9 cellular contexts compared by ENCODE assay signal in the genomic region with DNA sequence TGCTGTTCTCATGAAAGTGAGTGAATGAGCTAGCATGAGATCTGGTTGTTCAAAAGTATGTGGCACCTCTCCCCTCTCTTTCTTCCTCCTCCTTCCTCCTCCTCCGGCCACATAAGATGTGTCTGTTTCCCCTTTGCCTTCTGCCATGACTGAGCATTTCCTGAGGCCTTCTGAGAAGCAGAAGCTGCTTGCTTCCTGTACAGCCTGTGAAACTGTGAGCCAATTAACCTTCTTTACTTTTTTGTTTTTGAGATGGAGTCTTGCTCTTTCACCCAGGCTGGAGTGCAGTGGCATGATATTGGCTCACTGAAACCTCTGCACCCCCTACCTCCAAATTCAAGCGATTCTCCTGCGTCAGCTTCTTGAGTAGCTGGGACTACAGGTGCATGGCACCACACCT. TPM values are rescaled to one million over a fixed set of nuclear protein-coding genes. Genes with fewer than 3 reads are reported as not detected.
DNase-seq lines count a peak whose midpoint lies in the region; ATAC-seq and TF ChIP-seq lines count a peak whose summit lies in the region.
"Had no signal": no experiment of that assay in that cellular context is flagged by ENCODE, and none has a peak within 500 bp of the region (broad histone marks: within the 10 kb centered on the region; RNA-seq: fewer than 3 reads in every experiment).

No MANE protein-coding gene starts in this region.

- H4K20me1 ChIP-seq in Loucy (ENCODE audit: insufficient read depth, low read length, poor library complexity, severe bottlenecking) = no peaks in the 10 kb centered on the region

- H3K9ac ChIP-seq in Loucy (ENCODE audit: low read depth, low read length, poor library complexity, severe bottlenecking) = peak overlapping the region; percentile 60

- CTCF ChIA-PET in naive thymus-derived CD4-positive, alpha-beta T cell (lab: Charles Lee) = interaction anchor here (1.5 kb wide), 1 partner anchor 1175 kb away, joined by 3 read pairs; no protein-coding TSS in a partner anchor

- H3K4me1 ChIP-seq in Loucy (ENCODE audit: insufficient read depth, low read length, poor library complexity, severe bottlenecking) (peaks cover 64% of the 10 kb centered on the region), aorta (ENCODE audit: control insufficient read depth in 1 of 2, insufficient read depth in 2 of 2, low read length in 2 of 2) (no peaks in the 10 kb centered on the region)
- peaks cover 21 to 27% of the 10 kb centered on the region in 2 donors for H3K4me1 ChIP-seq in naive thymus-derived CD4-positive, alpha-beta T cell (ENCODE audit: control insufficient read depth in 2 of 2, insufficient read depth in 2 of 2, low read length in 2 of 2)

- H3K27me3 ChIP-seq in Loucy (ENCODE audit: insufficient read depth, low read length, poor library complexity, severe bottlenecking) (no peaks in the 10 kb centered on the region), aorta (ENCODE audit: control insufficient read depth in 1 of 2, insufficient read depth in 2 of 2, low read length in 1 of 2) (no peaks in the 10 kb centered on the region)
- H3K27me3 ChIP-seq in naive thymus-derived CD4-positive, alpha-beta T cell (ENCODE audit: control insufficient read depth in 2 of 2, insufficient read depth in 2 of 2, low read length in 2 of 2) = no peaks in the 10 kb centered on the region

- no peaks in the 10 kb centered on the region for H3K9me2 ChIP-seq in Loucy (replicated peaks; ENCODE audit: low read depth, low read length)

- H3K27ac Mint-ChIP-seq in activated T-cell treated with anti-CD3 and anti-CD28 coated beads, Interleukin-2, amount 50 U/mL, for 24 hours = peak overlapping the region; percentile 92
- peak overlapping the region; percentile 49 to 95 (median 84) for H3K27ac Mint-ChIP-seq in naive thymus-derived CD4-positive, alpha-beta T cell

- intact Hi-C loops in naive thymus-derived CD4-positive, alpha-beta T cell (cut with micrococcal nuclease) = loop anchor here (5.0 to 10.0 kb wide), 3 partner anchors 39 to 176 kb away; partner anchors contain the start of genes AGGF1 (in 1 of the 2), F2R (in 1 of the 2) and F2RL1 (in 1 of the 2)
- intact Hi-C loops in aorta (cut with DNase I) = no loop called here

- peaks cover 4% of the 10 kb centered on the region; the same call in 1 of the 2 replicates for H3F3A ChIP-seq in Loucy (ENCODE audit: low read depth)

- H3K4me3 ChIP-seq in Loucy (ENCODE audit: low read length, poor library complexity, severe bottlenecking) = peak overlapping the region; percentile 44
- no peak overlapping the region for H3K4me3 ChIP-seq in naive thymus-derived CD4-positive, alpha-beta T cell (ENCODE audit: low read length)
- H3K4me3 ChIP-seq in aorta (ENCODE audit: low read length in 2 of 2) = no peak overlapping the region

- H3K4me2 ChIP-seq in Loucy (ENCODE audit: low read depth, low read length, poor library complexity, severe bottlenecking) = peak overlapping the region; percentile 70

- peaks cover 2% of the 10 kb centered on the region for H3K36me3 Mint-ChIP-seq in activated T-cell treated with anti-CD3 and anti-CD28 coated beads, Interleukin-2, amount 50 U/mL, for 24 hours (ENCODE audit: low read depth)
- peaks cover 0 to 40% (median 0%) of the 10 kb centered on the region in 5 donors for H3K36me3 Mint-ChIP-seq in naive thymus-derived CD4-positive, alpha-beta T cell

- H3K27ac ChIP-seq in naive thymus-derived CD4-positive, alpha-beta T cell (ENCODE audit: low read depth, low read length) = peak overlapping the region; percentile 27
- no peak overlapping the region for H3K27ac ChIP-seq in aorta (ENCODE audit: low read depth in 1 of 2, low read length in 2 of 2)

- WGBS in aorta, 2 donors = 96% methylated on average over 3 of the region's 3 CpGs

- H3K9me3 ChIP-seq in Loucy (ENCODE audit: insufficient read depth, low read depth, low read length) (peaks cover 5% of the 10 kb centered on the region; the same call in 1 of the 2 replicates), aorta (ENCODE audit: control insufficient read depth, low read length) (no peaks in the 10 kb centered on the region)
- no peaks in the 10 kb centered on the region for H3K9me3 ChIP-seq in naive thymus-derived CD4-positive, alpha-beta T cell (ENCODE audit: control insufficient read depth in 2 of 3, low read length in 3 of 3)

- peaks cover 31% of the 10 kb centered on the region for H3K4me1 Mint-ChIP-seq in activated T-cell treated with anti-CD3 and anti-CD28 coated beads, Interleukin-2, amount 50 U/mL, for 24 hours (ENCODE audit: low read depth)
- H3K4me1 Mint-ChIP-seq in naive thymus-derived CD4-positive, alpha-beta T cell = peaks cover 27 to 49% (median 45%) of the 10 kb centered on the region in 7 donors

- no peaks in the 10 kb centered on the region for H3K36me3 ChIP-seq in Loucy (ENCODE audit: insufficient read depth, low read length)
- no peaks in the 10 kb centered on the region for H3K36me3 ChIP-seq in naive thymus-derived CD4-positive, alpha-beta T cell (ENCODE audit: control insufficient read depth in 2 of 3, insufficient read depth in 3 of 3, low read length in 3 of 3)
- H3K36me3 ChIP-seq in aorta (ENCODE audit: control insufficient read depth in 1 of 2, insufficient read depth in 2 of 2, low read length in 1 of 2) = no peaks in the 10 kb centered on the region

- H3K27me3 Mint-ChIP-seq in activated T-cell treated with anti-CD3 and anti-CD28 coated beads, Interleukin-2, amount 50 U/mL, for 24 hours = no peaks in the 10 kb centered on the region
- no peaks in the 10 kb centered on the region for H3K27me3 Mint-ChIP-seq in naive thymus-derived CD4-positive, alpha-beta T cell

- peak; percentile 95 for DNase-seq in GDM1 (lab: John Stamatoyannopoulos, UW)
- DNase-seq in activated T-cell treated with anti-CD3 and anti-CD28 coated beads, Interleukin-2, amount 50 U/mL, for 24 hours = peak; percentile 46
- DNase-seq in naive thymus-derived CD4-positive, alpha-beta T cell = peak in 7 of 9 donors; percentile 23 to 60 (median 43)
- no peak for DNase-seq in aorta
- DNase-seq in mesenteric fat pad (ENCODE audit: low spot score) = no peak
- DNase-seq in epidermal melanocyte (ENCODE audit: insufficient read length, low spot score) = no peak
- DNase-seq in AG08395 (ENCODE audit: low spot score) = no peak
- DNase-seq: glutamatergic neuron had no signal

- POLR2A ChIA-PET in naive thymus-derived CD4-positive, alpha-beta T cell (lab: Charles Lee) = no interaction called here

- peaks cover 31% of the 10 kb centered on the region for H3K79me2 ChIP-seq in Loucy (ENCODE audit: insufficient read depth, low read length)

- no peak for TF ChIP-seq CTCF in Loucy (conservative IDR thresholded peaks at IDR 0.05; ENCODE audit: low read length)

- no peak overlapping the region for H2AFZ ChIP-seq in Loucy (ENCODE audit: low read length)

- H3K9me3 Mint-ChIP-seq in activated T-cell treated with anti-CD3 and anti-CD28 coated beads, Interleukin-2, amount 50 U/mL, for 24 hours = peaks cover 7% of the 10 kb centered on the region
- H3K9me3 Mint-ChIP-seq in naive thymus-derived CD4-positive, alpha-beta T cell = peaks cover 0 to 23% (median 0%) of the 10 kb centered on the region in 11 donors

- H3K4me3 Mint-ChIP-seq in activated T-cell treated with anti-CD3 and anti-CD28 coated beads, Interleukin-2, amount 50 U/mL, for 24 hours = no peak overlapping the region
- peak overlapping the region; percentile 35 to 77 (median 70) for H3K4me3 Mint-ChIP-seq in naive thymus-derived CD4-positive, alpha-beta T cell

- ATAC-seq in naive thymus-derived CD4-positive, alpha-beta T cell = peak; percentile 88
- ATAC-seq in aorta (ENCODE audit: low FRiP score) = no peak

RNA-seq across cellular contexts. Expression of gene S100Z, which starts 6.1 kb away (rescaled TPM):
- 1 to 10 TPM in 3 of 5 experiments, not detected in 2; 1.3 to 5.3 (median 4.2) TPM for total RNA-seq in naive thymus-derived CD4-positive, alpha-beta T cell
- not detected for polyA plus RNA-seq in naive thymus-derived CD4-positive, alpha-beta T cell
- total RNA-seq in aorta = under 1 TPM; 0.68 to 0.87 TPM
- polyA plus RNA-seq in aorta = not detected
- total RNA-seq in mesenteric fat pad = 0.90 TPM

RNA-seq across cellular contexts. Expression of gene F2RL1, which starts 37.1 kb away (rescaled TPM):
- 1 to 10 TPM in 4 of 5 experiments, under 1 TPM in 1; 0.48 to 3.2 (median 2.7) TPM for total RNA-seq in naive thymus-derived CD4-positive, alpha-beta T cell
- 1 to 10 TPM; 3.2 to 6.2 TPM for polyA plus RNA-seq in naive thymus-derived CD4-positive, alpha-beta T cell
- 1 to 10 TPM in 1 of 2 donors, under 1 TPM in 1; 0.88 to 1.9 TPM for total RNA-seq in aorta
- 10 to 100 TPM in 1 of 2 donors, 1 to 10 TPM in 1; 5.5 to 10.7 TPM for polyA plus RNA-seq in aorta
- total RNA-seq in mesenteric fat pad = 1.9 TPM

Comparison
In these comparisons a context has a peak if more than half of its experiments do, and no peak if none do; other contexts are left out.
1. DNase-seq: peak in GDM1 (single experiment), activated T-cell treated with anti-CD3 and anti-CD28 coated beads, Interleukin-2, amount 50 U/mL, for 24 hours (single experiment) and naive thymus-derived CD4-positive, alpha-beta T cell (7 of 9); none in aorta (0 of 2), mesenteric fat pad (single experiment), epidermal melanocyte (single experiment) and AG08395 (single experiment).
2. intact Hi-C loops: an anchor here in naive thymus-derived CD4-positive, alpha-beta T cell (5.0 to 10.0 kb wide); none called in aorta.